35 cellular contexts compared by ENCODE assay signal in the genomic region with DNA sequence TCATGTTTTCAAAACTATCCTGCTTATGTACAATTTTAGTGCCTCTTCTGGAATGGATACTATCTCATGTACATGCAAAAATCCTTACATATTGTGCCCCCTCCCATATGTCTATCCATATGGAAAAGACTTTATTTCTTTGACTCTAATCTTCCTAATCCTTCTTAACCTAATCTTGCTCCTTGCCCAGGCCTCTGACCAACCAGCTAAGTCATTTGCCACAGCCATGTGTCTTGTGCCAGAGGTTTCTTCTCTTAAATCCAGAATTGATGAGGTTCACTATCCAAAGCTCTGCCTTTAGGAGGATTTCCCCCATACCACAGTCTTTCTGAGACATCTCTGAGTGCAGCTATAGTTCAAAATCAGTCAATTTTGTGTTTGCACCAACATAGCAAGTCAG.
"Had no signal": no experiment of that assay in that cellular context is flagged by ENCODE, and none has a peak within 500 bp of the region (broad histone marks: within the 10 kb centered on the region; RNA-seq: fewer than 3 reads in every experiment).

No MANE protein-coding gene starts in this region.

- H3K4me3 Mint-ChIP-seq: activated CD4-positive, alpha-beta memory T cell treated with anti-CD3 and anti-CD28 coated beads, Interleukin-2, amount 10 ng/mL, durations not matched to agents 7 days and 5 days; activated CD4-positive, alpha-beta T cell treated with anti-CD3 and anti-CD28 coated beads for 36 hours; activated CD4-positive, alpha-beta T cell treated with anti-CD3 and anti-CD28 coated beads, Interleukin-2, amount 10 ng/mL, durations not matched to agents 7 days and 5 days; activated CD8-positive, alpha-beta memory T cell treated with anti-CD3 and anti-CD28 coated beads, Interleukin-2, amount 10 ng/mL, durations not matched to agents 7 days and 5 days; activated CD8-positive, alpha-beta T cell treated with anti-CD3 and anti-CD28 coated beads, Interleukin-2, amount 10 ng/mL, durations not matched to agents 7 days and 5 days; activated naive CD4-positive, alpha-beta T cell treated with anti-CD3 and anti-CD28 coated beads, Interleukin-2, amount 10 ng/mL, durations not matched to agents 7 days and 5 days; activated naive CD4-positive, alpha-beta T cell treated with anti-CD3 and anti-CD28 coated beads, Interleukin-2, amount 50 U/mL, for 24 hours; activated naive CD8-positive, alpha-beta T cell; activated naive CD8-positive, alpha-beta T cell treated with anti-CD3 and anti-CD28 coated beads, Interleukin-2, amount 10 ng/mL, durations not matched to agents 7 days and 5 days; activated naive CD8-positive, alpha-beta T cell treated with anti-CD3 and anti-CD28 coated beads, Interleukin-2, amount 50 U/mL, for 24 hours; activated T-cell treated with anti-CD3 and anti-CD28 coated beads, Interleukin-2, amount 50 U/mL, for 24 hours; brain; central memory CD8-positive, alpha-beta T cell; T-helper 1 cell treated with Interleukin-12 subunit alpha and Interleukin-12 subunit beta and Interleukin-4 antibody, amounts not matched to agents 30 μg/mL and 1 μg/mL, for 36 hours; T-helper 2 cell treated with Interferon-gamma antibody and Interleukin-4, amounts not matched to agents 5 μg/mL and 100 μg/mL, for 36 hours; WTC11 had no signal

- H3K36me3 Mint-ChIP-seq: activated CD8-positive, alpha-beta memory T cell treated with anti-CD3 and anti-CD28 coated beads, Interleukin-2, amount 10 ng/mL, durations not matched to agents 7 days and 5 days; activated naive CD4-positive, alpha-beta T cell treated with anti-CD3 and anti-CD28 coated beads, Interleukin-2, amount 10 ng/mL, durations not matched to agents 7 days and 5 days; activated naive CD4-positive, alpha-beta T cell treated with anti-CD3 and anti-CD28 coated beads, Interleukin-2, amount 50 U/mL, for 24 hours; activated naive CD8-positive, alpha-beta T cell; activated naive CD8-positive, alpha-beta T cell treated with anti-CD3 and anti-CD28 coated beads, Interleukin-2, amount 10 ng/mL, durations not matched to agents 7 days and 5 days; brain; WTC11 had no signal

- H3K9me3 Mint-ChIP-seq: activated CD4-positive, alpha-beta T cell treated with anti-CD3 and anti-CD28 coated beads, Interleukin-2, amount 10 ng/mL, durations not matched to agents 7 days and 5 days had no signal

- H3K27me3 Mint-ChIP-seq: activated CD4-positive, alpha-beta memory T cell treated with anti-CD3 and anti-CD28 coated beads, Interleukin-2, amount 10 ng/mL, durations not matched to agents 7 days and 5 days; activated CD4-positive, alpha-beta T cell treated with anti-CD3 and anti-CD28 coated beads for 36 hours; activated CD4-positive, alpha-beta T cell treated with anti-CD3 and anti-CD28 coated beads, Interleukin-2, amount 10 ng/mL, durations not matched to agents 7 days and 5 days; activated CD8-positive, alpha-beta memory T cell treated with anti-CD3 and anti-CD28 coated beads, Interleukin-2, amount 10 ng/mL, durations not matched to agents 7 days and 5 days; activated naive CD4-positive, alpha-beta T cell treated with anti-CD3 and anti-CD28 coated beads, Interleukin-2, amount 10 ng/mL, durations not matched to agents 7 days and 5 days; activated naive CD4-positive, alpha-beta T cell treated with anti-CD3 and anti-CD28 coated beads, Interleukin-2, amount 50 U/mL, for 24 hours; activated naive CD8-positive, alpha-beta T cell; activated naive CD8-positive, alpha-beta T cell treated with anti-CD3 and anti-CD28 coated beads, Interleukin-2, amount 10 ng/mL, durations not matched to agents 7 days and 5 days; activated naive CD8-positive, alpha-beta T cell treated with anti-CD3 and anti-CD28 coated beads, Interleukin-2, amount 50 U/mL, for 24 hours; activated T-cell treated with anti-CD3 and anti-CD28 coated beads, Interleukin-2, amount 50 U/mL, for 24 hours; brain; central memory CD8-positive, alpha-beta T cell had no signal

- H3K27ac Mint-ChIP-seq: activated CD4-positive, alpha-beta memory T cell treated with anti-CD3 and anti-CD28 coated beads, Interleukin-2, amount 10 ng/mL, durations not matched to agents 7 days and 5 days; activated CD4-positive, alpha-beta T cell treated with anti-CD3 and anti-CD28 coated beads for 36 hours; activated CD4-positive, alpha-beta T cell treated with anti-CD3 and anti-CD28 coated beads, Interleukin-2, amount 10 ng/mL, durations not matched to agents 7 days and 5 days; activated CD8-positive, alpha-beta memory T cell treated with anti-CD3 and anti-CD28 coated beads, Interleukin-2, amount 10 ng/mL, durations not matched to agents 7 days and 5 days; activated CD8-positive, alpha-beta T cell treated with anti-CD3 and anti-CD28 coated beads, Interleukin-2, amount 10 ng/mL, durations not matched to agents 7 days and 5 days; activated naive CD4-positive, alpha-beta T cell treated with anti-CD3 and anti-CD28 coated beads, Interleukin-2, amount 10 ng/mL, durations not matched to agents 7 days and 5 days; activated naive CD4-positive, alpha-beta T cell treated with anti-CD3 and anti-CD28 coated beads, Interleukin-2, amount 50 U/mL, for 24 hours; activated naive CD8-positive, alpha-beta T cell; activated naive CD8-positive, alpha-beta T cell treated with anti-CD3 and anti-CD28 coated beads, Interleukin-2, amount 10 ng/mL, durations not matched to agents 7 days and 5 days; activated naive CD8-positive, alpha-beta T cell treated with anti-CD3 and anti-CD28 coated beads, Interleukin-2, amount 50 U/mL, for 24 hours; activated T-cell treated with anti-CD3 and anti-CD28 coated beads, Interleukin-2, amount 50 U/mL, for 24 hours; activated T-helper 2 cell treated with anti-CD3 and anti-CD28 coated beads, Interferon-gamma antibody, Interleukin-2, Interleukin-4, amounts not matched to agents 10 μg/mL and 5 μg/mL and 100 μg/mL, durations not matched to agents 14 hours and 24 hours and 36 hours; brain; T-helper 1 cell treated with Interleukin-12 subunit alpha and Interleukin-12 subunit beta and Interleukin-4 antibody, amounts not matched to agents 30 μg/mL and 1 μg/mL, for 36 hours; T-helper 2 cell treated with Interferon-gamma antibody and Interleukin-4, amounts not matched to agents 5 μg/mL and 100 μg/mL, for 36 hours; WTC11 had no signal

- H3K4me1 Mint-ChIP-seq: activated CD4-positive, alpha-beta memory T cell treated with anti-CD3 and anti-CD28 coated beads, Interleukin-2, amount 10 ng/mL, durations not matched to agents 7 days and 5 days; activated CD4-positive, alpha-beta T cell treated with anti-CD3 and anti-CD28 coated beads for 36 hours; activated CD4-positive, alpha-beta T cell treated with anti-CD3 and anti-CD28 coated beads, Interleukin-2, amount 10 ng/mL, durations not matched to agents 7 days and 5 days; activated CD8-positive, alpha-beta memory T cell treated with anti-CD3 and anti-CD28 coated beads, Interleukin-2, amount 10 ng/mL, durations not matched to agents 7 days and 5 days; activated naive CD4-positive, alpha-beta T cell treated with anti-CD3 and anti-CD28 coated beads, Interleukin-2, amount 10 ng/mL, durations not matched to agents 7 days and 5 days; activated naive CD4-positive, alpha-beta T cell treated with anti-CD3 and anti-CD28 coated beads, Interleukin-2, amount 50 U/mL, for 24 hours; activated naive CD8-positive, alpha-beta T cell treated with anti-CD3 and anti-CD28 coated beads, Interleukin-2, amount 10 ng/mL, durations not matched to agents 7 days and 5 days; activated naive CD8-positive, alpha-beta T cell treated with anti-CD3 and anti-CD28 coated beads, Interleukin-2, amount 50 U/mL, for 24 hours; brain; central memory CD8-positive, alpha-beta T cell had no signal

- FAIRE-seq: bronchial epithelial cell had no signal

- DNase-seq: activated CD4-positive, alpha-beta memory T cell treated with anti-CD3 and anti-CD28 coated beads, Interleukin-2, amount 10 ng/mL, durations not matched to agents 7 days and 5 days; activated CD4-positive, alpha-beta T cell treated with anti-CD3 and anti-CD28 coated beads for 1 hour; activated CD4-positive, alpha-beta T cell treated with anti-CD3 and anti-CD28 coated beads for 36 hours; activated CD4-positive, alpha-beta T cell treated with anti-CD3 and anti-CD28 coated beads for 48 hours; activated CD4-positive, alpha-beta T cell treated with anti-CD3 and anti-CD28 coated beads, Interleukin-2, amount 10 ng/mL, durations not matched to agents 7 days and 5 days; activated CD4-positive, alpha-beta T cell treated with anti-CD3 and anti-CD28 coated beads, Interleukin-2, amount 50 U/mL, for 48 hours; activated CD4-positive, CD25-positive, alpha-beta regulatory T cell; activated CD8-positive, alpha-beta memory T cell treated with anti-CD3 and anti-CD28 coated beads for 24 hours; activated CD8-positive, alpha-beta memory T cell treated with anti-CD3 and anti-CD28 coated beads, Interleukin-2, amount 10 ng/mL, durations not matched to agents 7 days and 5 days; activated CD8-positive, alpha-beta memory T cell treated with anti-CD3 and anti-CD28 coated beads, Interleukin-2, amount 50 U/mL, for 48 hours; activated CD8-positive, alpha-beta T cell treated with anti-CD3 and anti-CD28 coated beads, Interleukin-2, amount 10 ng/mL, durations not matched to agents 7 days and 5 days; activated effector memory CD4-positive, alpha-beta T cell treated with Interleukin-2 at 50 U/mL for 16 hours; activated gamma-delta T cell; activated naive CD4-positive, alpha-beta T cell treated with anti-CD3 and anti-CD28 coated beads, Interleukin-2, amount 10 ng/mL, durations not matched to agents 7 days and 5 days; activated naive CD4-positive, alpha-beta T cell treated with Interleukin-2 at 50 U/mL for 16 hours; activated naive CD8-positive, alpha-beta T cell treated with anti-CD3 and anti-CD28 coated beads, Interleukin-2, amount 10 ng/mL, durations not matched to agents 7 days and 5 days; activated naive CD8-positive, alpha-beta T cell treated with anti-CD3 and anti-CD28 coated beads, Interleukin-2, amount 50 U/mL, for 24 hours; activated T-cell treated with anti-CD3 and anti-CD28 coated beads, Interleukin-2, amount 50 U/mL, for 24 hours; activated T-cell treated with anti-CD3 and anti-CD28 coated beads, Interleukin-2, amount 50 U/mL, for 48 hours; amygdala; anterior cingulate cortex; caudate nucleus; cerebellar nuclear complex; T-helper 1 cell; T-helper 2 cell; T-helper 9 cell had no signal
